21 cellular contexts compared by ENCODE assay signal in genomic region chr1:173223031-173223380, GRCh38.
"Had no signal": no experiment of that assay in that cellular context is flagged by ENCODE, and none has a peak within 500 bp of the region (broad histone marks: within the 10 kb centered on the region; RNA-seq: fewer than 3 reads in every experiment).

No MANE protein-coding gene starts in this region.

- H3K27ac Mint-ChIP-seq: mesothelial cell of epicardium; stimulated activated effector memory CD8-positive, alpha-beta T cell treated with anti-CD3 and anti-CD28 coated beads, Interleukin-12 subunit alpha, Interleukin-12 subunit beta, amount 100 ng/mL, for 72 hours had no signal

- H3K36me3 Mint-ChIP-seq: mesothelial cell of epicardium; naive B cell; stimulated activated effector memory CD8-positive, alpha-beta T cell treated with anti-CD3 and anti-CD28 coated beads, Interleukin-12 subunit alpha, Interleukin-12 subunit beta, amount 100 ng/mL, for 72 hours had no signal

- H3K9me3 ChIP-seq: mucosa of descending colon, ovary, psoas muscle, sigmoid colon, thyroid gland had no signal

- DNase-seq: dorsolateral prefrontal cortex; effector CD4-positive, alpha-beta T cell; kidney; mesenchymal stem cell; mucosa of descending colon; naive B cell; occipital lobe; ovary; posterior cingulate gyrus; psoas muscle; right cardiac atrium; sigmoid colon; stimulated activated CD4-positive, alpha-beta T cell treated with anti-CD3 and anti-CD28 coated beads, Interleukin-2, amount 100 ng/mL, for 24 hours; stimulated activated CD4-positive, alpha-beta T cell treated with anti-CD3 and anti-CD28 coated beads, Interleukin-4, amount 100 ng/mL, for 24 hours; stomach; thyroid gland; trophoblast cell had no signal

- H3K27ac ChIP-seq: dorsolateral prefrontal cortex, ovary, psoas muscle, sigmoid colon, stomach, thyroid gland had no signal

- ATAC-seq: left lobe of liver, mucosa of descending colon, psoas muscle, right cardiac atrium had no signal

- H3K4me3 ChIP-seq: dorsolateral prefrontal cortex, lung, mucosa of descending colon, ovary, psoas muscle, sigmoid colon, stomach, thyroid gland had no signal

- H3K9me3 Mint-ChIP-seq: naive B cell; stimulated activated effector memory CD8-positive, alpha-beta T cell treated with anti-CD3 and anti-CD28 coated beads, Interleukin-12 subunit alpha, Interleukin-12 subunit beta, amount 100 ng/mL, for 72 hours had no signal

- H3K27me3 ChIP-seq: dorsolateral prefrontal cortex, ovary, sigmoid colon, stomach, thyroid gland had no signal

- H3K36me3 ChIP-seq: ovary, sigmoid colon, stomach, thyroid gland had no signal

- H3K4me3 Mint-ChIP-seq: mesothelial cell of epicardium; naive B cell; stimulated activated effector memory CD8-positive, alpha-beta T cell treated with anti-CD3 and anti-CD28 coated beads, Interleukin-12 subunit alpha, Interleukin-12 subunit beta, amount 100 ng/mL, for 72 hours had no signal

- H3K4me1 ChIP-seq: psoas muscle, sigmoid colon, stomach, thyroid gland had no signal

- H3K27me3 Mint-ChIP-seq: naive B cell had no signal
